16 cellular contexts compared by ENCODE assay signal in genomic region chr2:208648368-208648767, GRCh38.
"Had no signal": no experiment of that assay in that cellular context is flagged by ENCODE, and none has a peak within 500 bp of the region (broad histone marks: within the 10 kb centered on the region; RNA-seq: fewer than 3 reads in every experiment).

No MANE protein-coding gene starts in this region.

- H3K9me3 Mint-ChIP-seq: activated naive CD8-positive, alpha-beta T cell treated with anti-CD3 and anti-CD28 coated beads, Interleukin-2, amount 10 ng/mL, durations not matched to agents 7 days and 5 days; neural crest cell had no signal

- H3K4me3 ChIP-seq: dorsolateral prefrontal cortex, left ventricle myocardium inferior, ovary, stomach, thoracic aorta had no signal

- H3K4me3 Mint-ChIP-seq: activated CD4-positive, alpha-beta memory T cell treated with anti-CD3 and anti-CD28 coated beads, Interleukin-2, amount 10 ng/mL, durations not matched to agents 7 days and 5 days; activated CD4-positive, alpha-beta T cell treated with anti-CD3 and anti-CD28 coated beads for 36 hours; activated naive CD8-positive, alpha-beta T cell treated with anti-CD3 and anti-CD28 coated beads, Interleukin-2, amount 10 ng/mL, durations not matched to agents 7 days and 5 days; activated T-cell treated with anti-CD3 and anti-CD28 coated beads, Interleukin-2, amount 50 U/mL, for 72 hours; immature natural killer cell; memory B cell; neural crest cell had no signal

- H3K9me3 ChIP-seq: left ventricle myocardium inferior, ovary, stomach, thoracic aorta had no signal

- H3K27me3 Mint-ChIP-seq: activated CD4-positive, alpha-beta memory T cell treated with anti-CD3 and anti-CD28 coated beads, Interleukin-2, amount 10 ng/mL, durations not matched to agents 7 days and 5 days; activated CD4-positive, alpha-beta T cell treated with anti-CD3 and anti-CD28 coated beads for 36 hours; activated naive CD8-positive, alpha-beta T cell treated with anti-CD3 and anti-CD28 coated beads, Interleukin-2, amount 10 ng/mL, durations not matched to agents 7 days and 5 days; memory B cell had no signal

- H3K27ac Mint-ChIP-seq: activated CD4-positive, alpha-beta memory T cell treated with anti-CD3 and anti-CD28 coated beads, Interleukin-2, amount 10 ng/mL, durations not matched to agents 7 days and 5 days; activated CD4-positive, alpha-beta T cell treated with anti-CD3 and anti-CD28 coated beads for 36 hours; activated naive CD8-positive, alpha-beta T cell treated with anti-CD3 and anti-CD28 coated beads, Interleukin-2, amount 10 ng/mL, durations not matched to agents 7 days and 5 days; activated T-cell treated with anti-CD3 and anti-CD28 coated beads, Interleukin-2, amount 50 U/mL, for 72 hours; immature natural killer cell; memory B cell had no signal

- H3K4me1 Mint-ChIP-seq: activated CD4-positive, alpha-beta memory T cell treated with anti-CD3 and anti-CD28 coated beads, Interleukin-2, amount 10 ng/mL, durations not matched to agents 7 days and 5 days; activated CD4-positive, alpha-beta T cell treated with anti-CD3 and anti-CD28 coated beads for 36 hours; activated naive CD8-positive, alpha-beta T cell treated with anti-CD3 and anti-CD28 coated beads, Interleukin-2, amount 10 ng/mL, durations not matched to agents 7 days and 5 days; immature natural killer cell; memory B cell; neural crest cell had no signal

- ATAC-seq: activated CD4-positive, alpha-beta T cell treated with anti-CD3 and anti-CD28 coated beads for 36 hours; activated T-cell treated with anti-CD3 and anti-CD28 coated beads, Interleukin-2, amount 50 U/mL, for 72 hours; esophagus mucosa had no signal

- H3K36me3 ChIP-seq: left ventricle myocardium inferior, ovary, stomach, thoracic aorta had no signal

- H3K36me3 Mint-ChIP-seq: activated naive CD8-positive, alpha-beta T cell treated with anti-CD3 and anti-CD28 coated beads, Interleukin-2, amount 10 ng/mL, durations not matched to agents 7 days and 5 days; immature natural killer cell; memory B cell had no signal

- DNase-seq: activated CD4-positive, alpha-beta memory T cell treated with anti-CD3 and anti-CD28 coated beads, Interleukin-2, amount 10 ng/mL, durations not matched to agents 7 days and 5 days; activated CD4-positive, alpha-beta T cell treated with anti-CD3 and anti-CD28 coated beads for 36 hours; activated gamma-delta T cell treated with Interleukin-2 at 50 U/mL for 16 hours; activated naive CD8-positive, alpha-beta T cell treated with anti-CD3 and anti-CD28 coated beads, Interleukin-2, amount 10 ng/mL, durations not matched to agents 7 days and 5 days; activated T-cell treated with anti-CD3 and anti-CD28 coated beads, Interleukin-2, amount 50 U/mL, for 72 hours; anterior cingulate cortex; dorsolateral prefrontal cortex; immature natural killer cell; left ventricle myocardium inferior; ovary; stomach; T1000 had no signal

- H3K4me1 ChIP-seq: left ventricle myocardium inferior, stomach had no signal

- H3K27ac ChIP-seq: dorsolateral prefrontal cortex, left ventricle myocardium inferior, ovary, stomach, thoracic aorta had no signal
